ENCODE assay signal across 28 cellular contexts in the genomic region with DNA sequence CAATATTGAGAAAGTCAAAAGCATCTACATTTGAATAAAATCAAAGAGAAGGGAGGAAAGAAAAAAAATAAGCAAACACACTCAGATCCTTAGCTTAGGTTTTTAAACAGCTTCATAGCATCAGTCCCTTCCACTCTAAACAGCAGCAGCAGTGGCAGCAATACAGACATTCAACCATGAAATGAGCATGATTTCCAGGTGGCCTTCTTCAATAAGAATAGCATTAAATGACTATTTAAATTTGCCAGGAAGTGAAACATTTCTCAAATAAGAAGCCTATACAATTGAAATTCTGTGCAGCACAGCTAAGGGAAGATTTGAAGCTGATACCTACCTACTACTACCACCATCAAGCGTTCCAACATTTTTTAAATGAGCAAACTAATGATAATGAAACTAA.
"Had no signal": no experiment of that assay in that cellular context is flagged by ENCODE, and none has a peak within 500 bp of the region (broad histone marks: within the 10 kb centered on the region; RNA-seq: fewer than 3 reads in every experiment).

No MANE protein-coding gene starts in this region.

- H3K27ac Mint-ChIP-seq: activated CD8-positive, alpha-beta T cell treated with anti-CD3 and anti-CD28 coated beads for 36 hours; activated naive CD8-positive, alpha-beta T cell; activated T-helper 17 cell treated with anti-CD3 and anti-CD28 coated beads, Interleukin-2, amount 50 U/mL, for 72 hours; dendritic cell treated with granulocyte-macrophage colony-stimulating factor and Interleukin-4, amounts not matched to agents 40 ng/mL and 50 ng/mL, for 4 days; endodermal cell had no signal

- H3K36me3 ChIP-seq: brain microvascular endothelial cell had no signal

- H3K4me3 Mint-ChIP-seq: activated CD8-positive, alpha-beta T cell treated with anti-CD3 and anti-CD28 coated beads for 36 hours; activated naive CD8-positive, alpha-beta T cell; activated T-cell treated with anti-CD3 and anti-CD28 coated beads, Interleukin-2, amount 50 U/mL, for 4 hours; activated T-helper 17 cell treated with anti-CD3 and anti-CD28 coated beads, Interleukin-2, amount 50 U/mL, for 72 hours; central memory CD8-positive, alpha-beta T cell; dendritic cell treated with granulocyte-macrophage colony-stimulating factor and Interleukin-4, amounts not matched to agents 40 ng/mL and 50 ng/mL, for 4 days; endodermal cell had no signal

- H3K4me1 Mint-ChIP-seq: activated T-helper 17 cell treated with anti-CD3 and anti-CD28 coated beads, Interleukin-2, amount 50 U/mL, for 72 hours; central memory CD8-positive, alpha-beta T cell; endodermal cell had no signal

- H3K4me3 ChIP-seq: coronary artery, dorsolateral prefrontal cortex had no signal

- ATAC-seq: activated CD8-positive, alpha-beta T cell treated with anti-CD3 and anti-CD28 coated beads for 36 hours; activated T-cell treated with anti-CD3 and anti-CD28 coated beads, Interleukin-2, amount 50 U/mL, for 4 hours; activated T-helper 17 cell treated with anti-CD3 and anti-CD28 coated beads, Interleukin-2, amount 50 U/mL, for 72 hours; esophagus mucosa had no signal

- H3K27ac ChIP-seq: brain microvascular endothelial cell, coronary artery, dorsolateral prefrontal cortex had no signal

- H3K9me3 Mint-ChIP-seq: dendritic cell treated with granulocyte-macrophage colony-stimulating factor and Interleukin-4, amounts not matched to agents 40 ng/mL and 50 ng/mL, for 4 days; endodermal cell had no signal

- FAIRE-seq: astrocyte, bronchial epithelial cell had no signal

- H3K36me3 Mint-ChIP-seq: activated naive CD8-positive, alpha-beta T cell had no signal

- H3K27me3 Mint-ChIP-seq: activated CD8-positive, alpha-beta T cell treated with anti-CD3 and anti-CD28 coated beads for 36 hours; activated naive CD8-positive, alpha-beta T cell; activated T-helper 17 cell treated with anti-CD3 and anti-CD28 coated beads, Interleukin-2, amount 50 U/mL, for 72 hours; central memory CD8-positive, alpha-beta T cell had no signal

- DNase-seq: activated CD4-positive, alpha-beta T cell treated with anti-CD3 and anti-CD28 coated beads for 1 hour; activated CD4-positive, alpha-beta T cell treated with anti-CD3 and anti-CD28 coated beads for 4 hours; activated CD4-positive, alpha-beta T cell treated with anti-CD3 and anti-CD28 coated beads, Interleukin-2, amount 50 U/mL, for 1 hour; activated CD4-positive, alpha-beta T cell treated with anti-CD3 and anti-CD28 coated beads, Interleukin-2, amount 50 U/mL, for 48 hours; activated CD8-positive, alpha-beta memory T cell treated with anti-CD3 and anti-CD28 coated beads for 24 hours; activated CD8-positive, alpha-beta T cell treated with anti-CD3 and anti-CD28 coated beads for 36 hours; activated effector memory CD4-positive, alpha-beta T cell treated with Interleukin-2 at 50 U/mL for 16 hours; activated gamma-delta T cell treated with Interleukin-2 at 50 U/mL for 16 hours; activated naive CD4-positive, alpha-beta T cell treated with anti-CD3 and anti-CD28 coated beads, Interleukin-2, amount 50 U/mL, for 16 hours; activated naive CD4-positive, alpha-beta T cell treated with Interleukin-2 at 50 U/mL for 16 hours; activated T-cell treated with anti-CD3 and anti-CD28 coated beads, Interleukin-2, amount 50 U/mL, for 4 hours; amniotic stem cell; anterior cingulate cortex; brain microvascular endothelial cell; dorsolateral prefrontal cortex; effector memory CD4-positive, alpha-beta T cell; endodermal cell; foreskin fibroblast; head of caudate nucleus; T-helper 2 cell had no signal

- H3K27me3 ChIP-seq: brain microvascular endothelial cell, dorsolateral prefrontal cortex had no signal
